ENCODE assay signal across 8 cellular contexts in the genomic region with DNA sequence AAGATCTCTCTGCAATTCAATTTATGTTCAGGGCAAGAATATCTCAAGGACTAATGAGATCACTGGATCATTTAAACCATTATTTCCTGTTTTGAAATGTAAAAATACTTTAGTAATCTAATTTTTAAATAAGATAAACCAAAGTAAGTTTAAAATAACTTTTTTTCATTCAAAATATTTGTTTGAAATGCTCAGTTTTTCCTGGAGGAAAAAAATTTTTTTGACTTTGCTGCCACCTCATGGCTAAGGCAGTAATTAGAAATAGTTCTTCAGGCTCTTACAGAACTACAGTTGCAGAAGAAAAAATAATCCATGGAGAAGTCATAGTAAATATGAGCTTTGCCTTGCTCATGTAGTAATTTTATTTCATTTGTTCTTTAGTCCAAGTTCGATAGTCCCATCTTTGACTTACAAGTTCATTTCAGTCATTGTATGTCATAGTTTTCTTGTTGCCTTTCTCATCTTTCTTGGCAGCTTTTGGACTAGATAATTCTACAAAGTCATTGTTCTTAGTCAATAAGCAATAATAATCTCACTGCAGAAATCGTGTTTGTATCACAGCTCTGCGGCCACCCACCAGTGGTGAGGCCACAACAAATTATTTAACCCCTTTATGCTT.
DNase-seq lines count a peak whose midpoint lies in the region; ATAC-seq and TF ChIP-seq lines count a peak whose summit lies in the region.

No MANE protein-coding gene starts in this region.

- no peak overlapping the region for H3K4me2 ChIP-seq in OCI-LY1 (ENCODE audit: low read length)

- H3K79me2 ChIP-seq in OCI-LY1 (ENCODE audit: insufficient read depth, low read length), result no peaks in the 10 kb centered on the region

- H3K9me2 ChIP-seq in OCI-LY1 (ENCODE audit: low read depth, low read length), result no peaks in the 10 kb centered on the region

- in situ Hi-C loops in GM13976 (cut with MboI; ENCODE audit: low sequenced_read_pairs, unreplicated experiment), result no loop called here

- no peaks in the 10 kb centered on the region for H3K36me3 ChIP-seq in BE2C
- no peaks in the 10 kb centered on the region for H3K36me3 ChIP-seq in OCI-LY1 (ENCODE audit: insufficient read depth, low read length)
- H3K36me3 ChIP-seq in prostate gland, result no peaks in the 10 kb centered on the region

- H3K4me3 Mint-ChIP-seq in endothelial cell (ENCODE audit: unreplicated experiment), result no peak overlapping the region

- H3F3A ChIP-seq in OCI-LY1 (ENCODE audit: insufficient read depth, low read length), result no peaks in the 10 kb centered on the region

- H3K27me3 ChIP-seq in BE2C, result no peaks in the 10 kb centered on the region
- no peaks in the 10 kb centered on the region for H3K27me3 ChIP-seq in OCI-LY1 (ENCODE audit: insufficient read depth, low read length)
- H3K27me3 ChIP-seq in prostate gland (replicated peaks; ENCODE audit: insufficient read depth), result no peaks in the 10 kb centered on the region

- no peaks in the 10 kb centered on the region for H4K20me1 ChIP-seq in OCI-LY1 (ENCODE audit: insufficient read depth, low read length)

- H3K27me3 Mint-ChIP-seq in endothelial cell (ENCODE audit: unreplicated experiment), result peaks cover 2% of the 10 kb centered on the region

- ATAC-seq in GM18517 (IDR thresholded peaks at IDR 0.05; ENCODE audit: unreplicated experiment), result peak; percentile 50

- H3K27ac ChIP-seq in OCI-LY1 (ENCODE audit: low read depth, low read length, poor library complexity, severe bottlenecking) (no peak overlapping the region), prostate gland (no peak overlapping the region)

- no peak overlapping the region for H3K27ac Mint-ChIP-seq in endothelial cell (ENCODE audit: unreplicated experiment)

- intact Hi-C loops in prostate gland (cut with DNase I), result no loop called here

- no peak overlapping the region for H3K9ac ChIP-seq in OCI-LY1 (ENCODE audit: low read length)

- no peaks in the 10 kb centered on the region for H3K36me3 Mint-ChIP-seq in endothelial cell (ENCODE audit: low read depth, unreplicated experiment)

- DNase-seq in BE2C, result no peak
- peak; percentile 9 for DNase-seq in endothelial cell (ENCODE audit: low spot score)
- DNase-seq in prostate gland (ENCODE audit: low spot score), result no peak
- DNase-seq in GM13976 (ENCODE audit: low spot score), result no peak
- DNase-seq in C1 segment of cervical spinal cord (lab: John Stamatoyannopoulos, UW), result no peak
- DNase-seq in stimulated activated CD4-positive, alpha-beta T cell treated with anti-CD3 and anti-CD28 coated beads, Interleukin-2, amount 100 ng/mL, for 24 hours, result no peak

- H3K9me3 ChIP-seq in BE2C (no peaks in the 10 kb centered on the region), OCI-LY1 (ENCODE audit: low read length) (no peaks in the 10 kb centered on the region), prostate gland (no peaks in the 10 kb centered on the region)

- H2AFZ ChIP-seq in OCI-LY1 (ENCODE audit: low read length), result no peak overlapping the region

- no peaks in the 10 kb centered on the region for H3K4me1 ChIP-seq in BE2C
- H3K4me1 ChIP-seq in OCI-LY1 (ENCODE audit: insufficient read depth, low read length, severe bottlenecking), result peaks cover 5% of the 10 kb centered on the region
- H3K4me1 ChIP-seq in prostate gland (replicated peaks), result no peaks in the 10 kb centered on the region

- no peak overlapping the region for H3K4me3 ChIP-seq in BE2C (ENCODE audit: low read depth, low read length)
- H3K4me3 ChIP-seq in OCI-LY1 (ENCODE audit: low read depth, low read length, poor library complexity, severe bottlenecking), result no peak overlapping the region
- no peak overlapping the region for H3K4me3 ChIP-seq in prostate gland

- peak; percentile 36; the same call in 1 of the 2 replicates for TF ChIP-seq CTCF in BE2C (IDR thresholded peaks at IDR 0.05; ENCODE audit: low read depth, low read length)
- peak; percentile 53 for TF ChIP-seq CTCF in OCI-LY1 (IDR thresholded peaks at IDR 0.05; ENCODE audit: low read length)
- peak; percentile 56 for TF ChIP-seq CTCF in endothelial cell (IDR thresholded peaks at IDR 0.05; ENCODE audit: unreplicated experiment)
- peak in 3 of 4 experiments; percentile 39 to 55 (median 47) for TF ChIP-seq CTCF in prostate gland (IDR thresholded peaks at IDR 0.05)
- TF ChIP-seq CTCF in GM13976 (IDR thresholded peaks at IDR 0.05; ENCODE audit: borderline replicate concordance, control extremely low read depth, extremely low read depth, insufficient read depth, missing control alignments), result no peak

- no peaks in the 10 kb centered on the region for H3K9me3 Mint-ChIP-seq in endothelial cell (ENCODE audit: unreplicated experiment)

- TF ChIP-seq POLR2A in prostate gland (IDR thresholded peaks at IDR 0.05), result no peak

- WGBS in prostate gland, result 19% methylated on average over 3 of the region's 3 CpGs

- H3K4me1 Mint-ChIP-seq in endothelial cell (ENCODE audit: unreplicated experiment), result no peaks in the 10 kb centered on the region
